Comparison of ENCODE assay signal across 14 cellular contexts in the genomic region with DNA sequence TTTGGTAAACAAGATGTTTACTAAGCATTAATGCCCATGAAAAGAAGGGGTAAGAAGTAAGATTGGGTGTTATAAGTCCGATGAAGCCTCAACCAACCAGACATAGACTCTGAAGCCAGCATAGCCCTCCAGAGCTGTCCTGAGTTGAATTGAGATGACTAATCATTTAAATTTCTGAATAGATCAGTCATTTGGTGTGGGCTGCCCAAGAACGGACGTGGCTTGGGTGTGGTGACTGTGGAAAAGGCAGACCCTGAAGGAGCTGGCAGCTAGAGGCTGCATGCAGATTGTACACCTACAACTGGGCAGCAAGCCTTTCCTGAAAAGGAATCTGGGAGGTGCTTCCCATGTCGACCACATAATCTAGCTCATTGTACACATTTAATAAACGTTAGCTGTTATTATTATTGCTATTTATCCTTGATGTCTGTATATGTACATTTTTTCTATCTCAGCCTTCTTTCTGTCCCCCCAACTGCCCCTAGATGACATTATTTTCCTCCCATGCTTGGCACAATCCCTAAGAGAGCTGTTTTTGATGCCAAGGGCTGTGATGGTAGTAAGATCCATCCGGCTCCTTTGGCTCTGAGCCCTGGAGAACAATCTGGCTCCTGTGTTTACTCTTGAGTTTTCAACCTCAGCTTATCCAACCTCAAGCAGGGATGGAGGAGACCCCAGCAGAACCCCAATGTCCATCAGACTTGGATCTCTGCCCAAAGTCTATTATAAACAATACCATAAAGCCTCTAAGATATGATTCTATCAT. TPM values are rescaled to one million over a fixed set of nuclear protein-coding genes. Genes with fewer than 3 reads are reported as not detected.
DNase-seq lines count a peak whose midpoint lies in the region; TF ChIP-seq lines count a peak whose summit lies in the region.
"Had no signal": no experiment of that assay in that cellular context is flagged by ENCODE, and none has a peak within 500 bp of the region (broad histone marks: within the 10 kb centered on the region; RNA-seq: fewer than 3 reads in every experiment).

No MANE protein-coding gene starts in this region.

- H3K4me3 ChIP-seq in foreskin fibroblast (ENCODE audit: low read depth in 1 of 2, low read length in 2 of 2), result no peak overlapping the region
- H3K4me3 ChIP-seq in prostate gland, result no peak overlapping the region
- H3K4me3 ChIP-seq: thoracic aorta had no signal

- peak; percentile 35 for DNase-seq in AG08395 (ENCODE audit: low spot score)
- peak; percentile 23 for DNase-seq in HS-5 (ENCODE audit: low read depth)
- peak; percentile 13 for DNase-seq in SW480 (ENCODE audit: low spot score)
- DNase-seq in foreskin fibroblast, result peak; percentile 55 to 84
- DNase-seq in NCI-H1417 (lab: John Stamatoyannopoulos, UW), result no peak
- DNase-seq in hypothalamus (lab: John Stamatoyannopoulos, UW), result no peak
- no peak for DNase-seq in NCI-H1105 treated with DMSO at 0.1 percent for 48 hours (lab: John Stamatoyannopoulos, UW)
- DNase-seq in prostate gland (ENCODE audit: low spot score), result no peak
- DNase-seq: activated CD4-positive, CD25-positive, alpha-beta regulatory T cell treated with anti-CD3 and anti-CD28 coated beads, Interleukin-2, amount 50 U/mL, for 72 hours; activated naive CD8-positive, alpha-beta T cell treated with anti-CD3 and anti-CD28 coated beads, Interleukin-2, amount 50 U/mL, for 24 hours; DMS53; NCI-H187 treated with DMSO at 0.1 percent for 48 hours; stimulated activated CD4-positive, alpha-beta T cell treated with anti-CD3 and anti-CD28 coated beads, Interleukin-15, amount 100 ng/mL, for 24 hours had no signal

- no peak for TF ChIP-seq POLR2A in prostate gland (IDR thresholded peaks at IDR 0.05)

- no peaks in the 10 kb centered on the region for H3K36me3 ChIP-seq in prostate gland
- H3K36me3 ChIP-seq: thoracic aorta had no signal

- no peaks in the 10 kb centered on the region for H3K27me3 ChIP-seq in prostate gland (replicated peaks; ENCODE audit: insufficient read depth)

- H3K9me3 ChIP-seq in prostate gland, result no peaks in the 10 kb centered on the region
- H3K9me3 ChIP-seq: thoracic aorta had no signal

- intact Hi-C loops in prostate gland (cut with DNase I), result no loop called here

- WGBS in prostate gland, result 43% methylated on average over 6 of the region's 6 CpGs

- TF ChIP-seq CTCF in foreskin fibroblast (IDR thresholded peaks at IDR 0.05; ENCODE audit: low read depth, low read length), result no peak
- TF ChIP-seq CTCF in prostate gland (IDR thresholded peaks at IDR 0.05), result no peak

- H3K27ac ChIP-seq in prostate gland, result no peak overlapping the region
- H3K27ac ChIP-seq: thoracic aorta had no signal

- H3K4me1 ChIP-seq in prostate gland (replicated peaks), result no peaks in the 10 kb centered on the region

RNA-seq across cellular contexts. Expression of a gene that starts 57.6 kb away (rescaled TPM):
- total RNA-seq in prostate gland, result 10 to 100 TPM; 46.5 to 72.3 TPM

Comparison
In these comparisons a context has a peak if more than half of its experiments do, and no peak if none do; other contexts are left out.
1. DNase-seq: peak in AG08395 (single experiment), HS-5 (single experiment), SW480 (single experiment) and foreskin fibroblast (2 of 2); none in NCI-H1417 (0 of 3), hypothalamus (0 of 51), NCI-H1105 treated with DMSO at 0.1 percent for 48 hours (single experiment) and prostate gland (single experiment).